In the genomic region with DNA sequence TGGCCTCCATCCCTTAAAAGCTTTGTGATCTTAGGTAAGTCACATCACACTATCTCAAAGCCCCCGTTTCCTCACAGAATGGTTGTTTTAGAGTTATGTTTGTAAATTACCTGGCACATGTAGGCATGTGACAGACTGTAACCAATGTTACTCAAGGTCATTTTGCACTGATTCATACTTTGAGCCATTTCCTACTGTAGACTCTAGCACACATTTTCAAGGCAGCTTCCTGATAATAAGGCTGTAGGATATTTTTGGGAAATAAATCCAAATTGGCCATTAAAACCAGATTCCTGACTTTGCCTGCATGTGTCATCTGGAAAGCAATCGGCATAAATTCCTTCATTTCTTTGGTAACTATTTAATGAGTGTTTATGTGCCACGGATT, we compare ENCODE assay signal across 8 cellular contexts. TPM values are rescaled to one million over a fixed set of nuclear protein-coding genes. Genes with fewer than 3 reads are reported as not detected.
A peak's percentile ranks its signal among the peaks of the same experiment; 100 is the strongest.
DNase-seq lines count a peak whose midpoint lies in the region; ATAC-seq and TF ChIP-seq lines count a peak whose summit lies in the region.
"Had no signal": no experiment of that assay in that cellular context is flagged by ENCODE, and none has a peak within 500 bp of the region (broad histone marks: within the 10 kb centered on the region; RNA-seq: fewer than 3 reads in every experiment).

No MANE protein-coding gene starts in this region.

- H3K27ac ChIP-seq in spleen: peak overlapping the region; percentile 35 to 99 (median 96)

- peaks cover 36 to 90% (median 83%) of the 10 kb centered on the region in 6 donors for H3K4me1 ChIP-seq in spleen

- peaks cover 0 to 15% (median 4%) of the 10 kb centered on the region in 6 donors for H3K36me3 ChIP-seq in spleen

- H3K9me3 ChIP-seq in T-helper 17 cell (ENCODE audit: control insufficient read depth, low read length, poor library complexity, severe bottlenecking) (no peaks in the 10 kb centered on the region), spleen (no peaks in the 10 kb centered on the region)
- H3K9me3 ChIP-seq: mucosa of descending colon had no signal

- H3K27me3 ChIP-seq in spleen (replicated peaks in 1 of 7): no peaks in the 10 kb centered on the region

- ATAC-seq in T-helper 17 cell (no peak), left colon (no peak)
- ATAC-seq: mucosa of descending colon had no signal

- peak overlapping the region; percentile 92 for H3K27ac Mint-ChIP-seq in T-helper 17 cell

- TF ChIP-seq CTCF in GM12865 (IDR thresholded peaks at IDR 0.05; ENCODE audit: insufficient read depth, low read depth, low read length, missing control alignments) (no peak), fibroblast of pulmonary artery (IDR thresholded peaks at IDR 0.05; ENCODE audit: low read length, missing control alignments) (no peak), spleen (IDR thresholded peaks at IDR 0.05 in 8 of 11, conservative IDR thresholded peaks at IDR 0.05 in 3 of 11) (no peak)

- 63 to 84% (median 72%) methylated on average over 3 of the region's 3 CpGs for whole genome bisulfite sequencing in spleen, 5 donors

- peaks cover 65% of the 10 kb centered on the region for H3K4me1 Mint-ChIP-seq in T-helper 17 cell

- no peaks in the 10 kb centered on the region for H3K27me3 Mint-ChIP-seq in T-helper 17 cell

- intact Hi-C loops in spleen (cut with DNase I; ENCODE audit: low total_unique reads) (no loop called here), left colon (cut with DNase I, micrococcal nuclease) (no loop called here)

- H3K4me3 ChIP-seq in GM12865 (ENCODE audit: low read depth, low read length): peak overlapping the region; percentile 95
- peak overlapping the region; percentile 68 for H3K4me3 ChIP-seq in fibroblast of pulmonary artery (replicated peaks; ENCODE audit: low read depth, low read length)
- H3K4me3 ChIP-seq in spleen: peak overlapping the region in 5 of 8 donors; percentile 10 to 92 (median 81)
- H3K4me3 ChIP-seq: mucosa of descending colon had no signal

- H3K4me3 Mint-ChIP-seq in T-helper 17 cell: peak overlapping the region; percentile 92

- TF ChIP-seq POLR2A in spleen (IDR thresholded peaks at IDR 0.05): no peak

- H3K36me3 Mint-ChIP-seq in T-helper 17 cell (ENCODE audit: low read depth): peaks cover 7% of the 10 kb centered on the region

- peak; percentile 48 for DNase-seq in GM12865 (ENCODE audit: low read depth)
- no peak for DNase-seq in T-helper 17 cell
- DNase-seq in fibroblast of pulmonary artery (ENCODE audit: low read depth): peak; percentile 40
- no peak for DNase-seq in spleen
- no peak for DNase-seq in left colon
- DNase-seq in NCI-H187 (lab: John Stamatoyannopoulos, UW): no peak
- no peak for DNase-seq in midbrain (lab: John Stamatoyannopoulos, UW)
- DNase-seq: mucosa of descending colon had no signal

RNA-seq across cellular contexts. Expression of a gene that starts 2.2 kb away (rescaled TPM):
- total RNA-seq in T-helper 17 cell (10 to 100 TPM; 53.3 to 64.9 TPM), spleen (10 to 100 TPM; 25.7 to 69.8 (median 58.4) TPM), left colon (10 to 100 TPM; 47.8 to 52.7 TPM)
- polyA plus RNA-seq in spleen: 10 to 100 TPM; 14.8 to 40.1 (median 16.9) TPM

Comparison
In these comparisons a context has a peak if more than half of its experiments do, and no peak if none do; other contexts are left out.
1. DNase-seq: peak in GM12865 (single experiment) and fibroblast of pulmonary artery (single experiment); none in T-helper 17 cell (0 of 3), spleen (single experiment), left colon (0 of 2), NCI-H187 (0 of 2) and midbrain (single experiment).
2. Peak in every context shown above with its lines, with median percentiles within 50 percentile points of each other: H3K4me3 ChIP-seq.